ENCODE assay signal across 1 cellular context in genomic region chr11:18490736-18491485, GRCh38.
TF ChIP-seq lines count a peak whose summit lies in the region.

No MANE protein-coding gene starts in this region.

TF ChIP-seq in K562, 482 proteins besides CTCF, POLR2A, EP300 and RAD21 (continued from another document):
- no peak for TF ChIP-seq ZBTB40 (IDR thresholded peaks at IDR 0.05)
- TF ChIP-seq ZBTB40 (CRISPR knock-in tag; IDR thresholded peaks at IDR 0.05), result no peak
- peak; percentile 59 for TF ChIP-seq PBX2 (CRISPR knock-in tag; IDR thresholded peaks at IDR 0.05; ENCODE audit: low read depth)
- peak; percentile 92 for TF ChIP-seq PBX2 (tag; conservative IDR thresholded peaks at IDR 0.05; ENCODE audit: low read depth)
- TF ChIP-seq MTA2 (IDR thresholded peaks at IDR 0.05; ENCODE audit: low read depth), result peak; percentile 53; the same call in 1 of the 2 replicates
- TF ChIP-seq RCOR1 (IDR thresholded peaks at IDR 0.05; ENCODE audit: borderline replicate concordance in 1 of 2, low read depth in 2 of 2, low read length in 2 of 2), result peak; percentile 86 to 99
- peak; percentile 74 for TF ChIP-seq GATA2 (CRISPR knock-in tag; IDR thresholded peaks at IDR 0.05)
- TF ChIP-seq PML (IDR thresholded peaks at IDR 0.05; ENCODE audit: low read length), result peak; percentile 77
- no peak for TF ChIP-seq CHAMP1 (IDR thresholded peaks at IDR 0.05)
- no peak for TF ChIP-seq CUX1 (CRISPR knock-in tag; IDR thresholded peaks at IDR 0.05)
- no peak for TF ChIP-seq YBX1 (IDR thresholded peaks at IDR 0.05)
- TF ChIP-seq DPF2 (IDR thresholded peaks at IDR 0.05), result peak; percentile 66
- peak; percentile 56; the same call in 1 of the 2 replicates for TF ChIP-seq FOSL1 (tag; conservative IDR thresholded peaks at IDR 0.05)
- no peak for TF ChIP-seq GATAD2A (IDR thresholded peaks at IDR 0.05)
- peak; percentile 72; the same call in 1 of the 2 replicates for TF ChIP-seq STAT5A (IDR thresholded peaks at IDR 0.05; ENCODE audit: borderline replicate concordance, low read length)
- peak; percentile 48; the same call in 1 of the 2 replicates for TF ChIP-seq FOXM1 (IDR thresholded peaks at IDR 0.05; ENCODE audit: low read depth)
- no peak for TF ChIP-seq FOXM1 (CRISPR knock-in tag; IDR thresholded peaks at IDR 0.05; ENCODE audit: low read depth)
- peak; percentile 68; the same call in 1 of the 2 replicates for TF ChIP-seq ETV5 (CRISPR knock-in tag; IDR thresholded peaks at IDR 0.05; ENCODE audit: low read depth)
- TF ChIP-seq RBM39 (optimal IDR thresholded peaks at IDR 0.05; ENCODE audit: low read depth, low read length), result no peak
- TF ChIP-seq CBFA2T3 (IDR thresholded peaks at IDR 0.05), result peak; percentile 95
- peak; percentile 98 for TF ChIP-seq SMAD4 (CRISPR knock-in tag; conservative IDR thresholded peaks at IDR 0.05)
- peak; percentile 87 for TF ChIP-seq ARID1B (IDR thresholded peaks at IDR 0.05)
- TF ChIP-seq NFIC (IDR thresholded peaks at IDR 0.05), result peak; percentile 62
- no peak for TF ChIP-seq FOXA1 (IDR thresholded peaks at IDR 0.05; ENCODE audit: borderline replicate concordance)
- TF ChIP-seq FOXA3 (CRISPR knock-in tag; conservative IDR thresholded peaks at IDR 0.05 in 1 of 2, IDR thresholded peaks at IDR 0.05 in 1 of 2), result no peak
- no peak for TF ChIP-seq NKRF (IDR thresholded peaks at IDR 0.05; ENCODE audit: borderline replicate concordance)
- TF ChIP-seq SMARCA4 (IDR thresholded peaks at IDR 0.05), result peak; percentile 56; the same call in 1 of the 2 replicates
- no peak for TF ChIP-seq NCOA4 (IDR thresholded peaks at IDR 0.05; ENCODE audit: partially characterized antibody)
- TF ChIP-seq SRSF9 (IDR thresholded peaks at IDR 0.05; ENCODE audit: borderline replicate concordance, low read depth, low read length), result no peak
- peak; percentile 83 for TF ChIP-seq TAL1 (IDR thresholded peaks at IDR 0.05)
- TF ChIP-seq MCM7 (IDR thresholded peaks at IDR 0.05), result no peak
- TF ChIP-seq MXI1 (IDR thresholded peaks at IDR 0.05; ENCODE audit: low read depth, low read length), result no peak
- TF ChIP-seq PKNOX1 (IDR thresholded peaks at IDR 0.05), result peak; percentile 95
- TF ChIP-seq ZNF707 (CRISPR knock-in tag; conservative IDR thresholded peaks at IDR 0.05), result no peak
- TF ChIP-seq ZNF124 (CRISPR knock-in tag; IDR thresholded peaks at IDR 0.05), result no peak
- TF ChIP-seq ZC3H11A (IDR thresholded peaks at IDR 0.05; ENCODE audit: low read depth, low read length), result no peak
TF ChIP-seq in K562: peak in this region for 43.
